In the genomic region with DNA sequence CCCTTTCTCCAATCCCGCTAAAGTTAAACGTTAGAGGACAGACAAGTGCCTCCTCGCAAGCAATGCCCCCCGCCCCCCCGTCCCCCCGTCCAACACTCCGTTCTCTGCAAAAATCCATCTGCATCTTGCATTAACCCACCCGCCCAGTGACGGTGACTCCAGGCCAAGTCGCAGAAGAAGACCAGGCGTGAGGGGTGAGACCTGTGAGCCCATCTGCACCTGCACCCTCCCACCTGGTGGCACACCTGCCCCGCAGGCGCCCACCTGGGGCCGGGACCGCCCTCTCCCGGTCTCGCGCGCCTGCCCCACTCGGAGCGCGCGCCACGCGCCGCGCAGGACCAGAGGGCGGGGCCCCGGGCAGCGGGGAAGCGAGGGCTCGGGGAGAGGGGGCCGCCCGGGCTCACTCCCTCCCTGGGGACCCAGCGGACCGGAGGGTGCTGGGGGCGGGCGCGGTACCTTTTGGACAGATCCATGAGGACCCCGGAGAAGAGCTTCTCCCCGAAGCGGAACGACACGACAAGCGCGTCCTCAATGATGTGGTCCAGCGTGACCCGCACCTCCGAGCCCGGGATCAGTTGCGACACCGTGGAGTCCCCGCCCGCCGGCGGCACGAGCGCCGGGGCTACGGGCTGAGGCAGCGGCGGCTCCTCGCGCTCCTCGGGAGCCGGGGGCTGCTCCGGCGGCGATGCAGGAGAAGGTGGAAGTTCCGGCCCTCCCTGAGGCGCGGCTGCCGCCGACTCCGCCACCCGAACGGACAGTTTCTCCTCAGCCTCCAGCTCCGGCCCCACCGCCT, we compare ENCODE assay signal across 8 cellular contexts. TPM values are rescaled to one million over a fixed set of nuclear protein-coding genes. Genes with fewer than 3 reads are reported as not detected.
DNase-seq lines count a peak whose midpoint lies in the region; ATAC-seq and TF ChIP-seq lines count a peak whose summit lies in the region.

No MANE protein-coding gene starts in this region.

- peak overlapping the region; percentile 83 for H3K4me3 ChIP-seq in RWPE2 (ENCODE audit: severe bottlenecking)
- H3K4me3 ChIP-seq in aorta (ENCODE audit: low read length in 2 of 2), result peak overlapping the region; percentile 70 to 77

- peak overlapping the region; percentile 77 for H3K27ac Mint-ChIP-seq in activated naive CD8-positive, alpha-beta T cell

- peaks cover 29% of the 10 kb centered on the region for H3K4me1 Mint-ChIP-seq in activated naive CD8-positive, alpha-beta T cell (ENCODE audit: low read depth)

- peaks cover 2% of the 10 kb centered on the region for H3K36me3 Mint-ChIP-seq in activated naive CD8-positive, alpha-beta T cell

- no peaks in the 10 kb centered on the region for H3K9me3 Mint-ChIP-seq in activated naive CD8-positive, alpha-beta T cell (ENCODE audit: low read depth)

- peak; percentile 70 for DNase-seq in AG08396 (ENCODE audit: low spot score)
- DNase-seq in RWPE2 (ENCODE audit: low spot score), result peak; percentile 66
- DNase-seq in left cardiac atrium, result peak; percentile 62
- peak; percentile 39 for DNase-seq in putamen (ENCODE audit: low spot score)
- DNase-seq in aorta, result peak; percentile 69 to 87

- H3K27me3 Mint-ChIP-seq in activated naive CD8-positive, alpha-beta T cell, result no peaks in the 10 kb centered on the region

- peaks cover 4% of the 10 kb centered on the region for H3K4me1 ChIP-seq in RWPE2 (ENCODE audit: insufficient read depth, poor library complexity, severe bottlenecking)
- H3K4me1 ChIP-seq in aorta (ENCODE audit: control insufficient read depth in 1 of 2, insufficient read depth in 2 of 2, low read length in 2 of 2), result no peaks in the 10 kb centered on the region

- WGBS in aorta, 2 donors, result 1% methylated on average over 69 to 79 of the region's 79 CpGs

- ATAC-seq in GM19035 (IDR thresholded peaks at IDR 0.05; ENCODE audit: unreplicated experiment), result peak; percentile 25
- ATAC-seq in HG03196 (IDR thresholded peaks at IDR 0.05; ENCODE audit: unreplicated experiment), result peak; percentile 29
- no peak; the same call in 2 of the 3 replicates for ATAC-seq in RWPE2 (ENCODE audit: low read depth)
- ATAC-seq in left cardiac atrium, result peak; percentile 36 to 55
- ATAC-seq in aorta (ENCODE audit: low FRiP score), result peak; percentile 59

- H3K36me3 ChIP-seq in RWPE2 (ENCODE audit: low read depth), result peaks cover 35% of the 10 kb centered on the region
- peaks cover 0 to 2% of the 10 kb centered on the region in 2 donors for H3K36me3 ChIP-seq in aorta (ENCODE audit: control insufficient read depth in 1 of 2, insufficient read depth in 2 of 2, low read length in 1 of 2)

- H3K27ac ChIP-seq in RWPE2 (ENCODE audit: poor library complexity, severe bottlenecking) (peak overlapping the region; percentile 66), aorta (ENCODE audit: low read depth in 1 of 2, low read length in 2 of 2) (peak overlapping the region; percentile 51 to 85)

- H3K9me3 ChIP-seq in RWPE2 (ENCODE audit: severe bottlenecking) (no peaks in the 10 kb centered on the region), aorta (ENCODE audit: control insufficient read depth, low read length) (no peaks in the 10 kb centered on the region)

- intact Hi-C loops in left cardiac atrium (cut with DNase I), result no loop called here
- intact Hi-C loops in aorta (cut with DNase I), result loop anchor here (1.0 to 10.0 kb wide), 3 partner anchors 47 to 236 kb away; no protein-coding TSS in a partner anchor

- H3K4me3 Mint-ChIP-seq in activated naive CD8-positive, alpha-beta T cell, result peak overlapping the region; percentile 85

- no peaks in the 10 kb centered on the region for H3K27me3 ChIP-seq in RWPE2 (ENCODE audit: insufficient read depth, poor library complexity, severe bottlenecking)
- H3K27me3 ChIP-seq in aorta (ENCODE audit: control insufficient read depth in 1 of 2, insufficient read depth in 2 of 2, low read length in 1 of 2), result no peaks in the 10 kb centered on the region

- no peak for TF ChIP-seq CTCF in RWPE2 (IDR thresholded peaks at IDR 0.05; ENCODE audit: poor library complexity, severe bottlenecking)

RNA-seq across cellular contexts. Expression of a gene that starts 0.7 kb away (rescaled TPM):
- total RNA-seq in left cardiac atrium (10 to 100 TPM in 1 of 2 donors, 1 to 10 TPM in 1; 9.9 to 12.4 TPM), aorta (10 to 100 TPM; 25.9 to 29.4 TPM)
- 1 to 10 TPM; 4.3 to 6.8 TPM for polyA plus RNA-seq in aorta

Comparison
In these comparisons a context has a peak if more than half of its experiments do, and no peak if none do; other contexts are left out.
1. intact Hi-C loops: an anchor here in aorta (1.0 to 10.0 kb wide); none called in left cardiac atrium.